19 cellular contexts compared by ENCODE assay signal in genomic region chr6:101120747-101121146, GRCh38.
DNase-seq lines count a peak whose midpoint lies in the region; ATAC-seq, FAIRE-seq and TF ChIP-seq lines count a peak whose summit lies in the region.
"Had no signal": no experiment of that assay in that cellular context is flagged by ENCODE, and none has a peak within 500 bp of the region (broad histone marks: within the 10 kb centered on the region; RNA-seq: fewer than 3 reads in every experiment).

No MANE protein-coding gene starts in this region.

- TF ChIP-seq CTCF in HepG2 (CRISPR knock-in tag; IDR thresholded peaks at IDR 0.05) (no peak), right lobe of liver (IDR thresholded peaks at IDR 0.05) (no peak), GM12878 (IDR thresholded peaks at IDR 0.05 in 2 of 3, conservative IDR thresholded peaks at IDR 0.05 in 1 of 3; ENCODE audit: control insufficient read depth in 2 of 3, extremely low read depth in 1 of 3, insufficient read depth in 1 of 3, low read depth in 3 of 3, low read length in 3 of 3) (no peak)

- RAD21 ChIA-PET in GM12878 (lab: Charles Lee; ENCODE audit: unreplicated experiment): no interaction called here

- no peaks in the 10 kb centered on the region for H4K20me1 ChIP-seq in HepG2 (ENCODE audit: insufficient read depth, low read length)
- H4K20me1 ChIP-seq in GM12878 (ENCODE audit: control insufficient read depth, insufficient read depth): no peaks in the 10 kb centered on the region
- H4K20me1 ChIP-seq: BLaER1 treated with 17β-estradiol and CSF1 and Interleukin-3, amounts not matched to agents 10 nM and 100 nM had no signal

- H3K27ac ChIP-seq in HepG2 (ENCODE audit: extremely low read length, insufficient read depth, low read length) (no peak overlapping the region), right lobe of liver (no peak overlapping the region), GM12878 (ENCODE audit: control insufficient read depth, insufficient read depth) (no peak overlapping the region)
- H3K27ac ChIP-seq: 22Rv1; A549; BLaER1 treated with 17β-estradiol and CSF1 and Interleukin-3, amounts not matched to agents 10 nM and 100 nM; C4-2B had no signal

- TF ChIP-seq EP300 in HepG2 (IDR thresholded peaks at IDR 0.05; ENCODE audit: low read depth in 2 of 2, low read length in 2 of 2) (no peak), HepG2 (CRISPR knock-in tag; IDR thresholded peaks at IDR 0.05; ENCODE audit: borderline replicate concordance) (no peak), GM12878 (IDR thresholded peaks at IDR 0.05; ENCODE audit: borderline replicate concordance in 1 of 2, control insufficient read depth in 1 of 2, low read depth in 2 of 2, low read length in 2 of 2) (no peak)

- H3K4me1 ChIP-seq in HepG2 (ENCODE audit: insufficient read depth, low read length) (no peaks in the 10 kb centered on the region), right lobe of liver (no peaks in the 10 kb centered on the region), GM12878 (ENCODE audit: control insufficient read depth, insufficient read depth, low read length) (no peaks in the 10 kb centered on the region)
- H3K4me1 ChIP-seq: A549; BLaER1 treated with 17β-estradiol and CSF1 and Interleukin-3, amounts not matched to agents 10 nM and 100 nM had no signal

- H3K4me2 ChIP-seq in HepG2 (ENCODE audit: low read depth, low read length) (no peak overlapping the region), GM12878 (ENCODE audit: control insufficient read depth, insufficient read depth) (no peak overlapping the region)
- H3K4me2 ChIP-seq: A549; BLaER1 treated with 17β-estradiol and CSF1 and Interleukin-3, amounts not matched to agents 10 nM and 100 nM had no signal

- POLR2A ChIA-PET in HepG2 (lab: Yijun Ruan, JAX) (no interaction called here), GM12878 (lab: Charles Lee) (no interaction called here)

- H3K4me3 ChIP-seq in HepG2 (replicated peaks in 1 of 3; ENCODE audit: insufficient read depth in 1 of 3, low read depth in 2 of 3, low read length in 3 of 3): no peak overlapping the region
- H3K4me3 ChIP-seq in right lobe of liver: no peak overlapping the region
- H3K4me3 ChIP-seq in GM12878: no peak overlapping the region
- H3K4me3 ChIP-seq: A549; BLaER1 treated with 17β-estradiol and CSF1 and Interleukin-3, amounts not matched to agents 10 nM and 100 nM had no signal

- DNase-seq in HepG2 (ENCODE audit: low spot score): no peak
- no peak for DNase-seq in right lobe of liver
- no peak for DNase-seq in GM12878 (ENCODE audit: low read depth, low spot score)
- DNase-seq in DMS114 treated with DMSO at 0.1 percent for 48 hours (lab: John Stamatoyannopoulos, UW; ENCODE audit: unreplicated experiment): no peak
- no peak for DNase-seq in activated T-cell treated with anti-CD3 and anti-CD28 coated beads, Interleukin-2, amount 50 U/mL, for 1 hour
- DNase-seq: AML-193; CD4-positive, alpha-beta T cell; CD8-positive, alpha-beta T cell; COR-L47; DMS 273 treated with DMSO at 0.1 percent for 48 hours; DMS79 treated with DMSO at 0.1 percent for 48 hours; GF-D8 had no signal

- H3K79me2 ChIP-seq in HepG2 (ENCODE audit: insufficient read depth, low read length) (no peaks in the 10 kb centered on the region), GM12878 (ENCODE audit: control insufficient read depth, insufficient read depth, low read length) (no peaks in the 10 kb centered on the region)

- in situ Hi-C loops in HepG2 (cut with HindIII; ENCODE audit: extremely low pct_ligation_motif_present, low pct_unique_long_range_greater_than_20kb): no loop called here
- in situ Hi-C loops in GM12878 (cut with MboI): no loop called here

- SMC1A ChIA-PET in GM12878 (lab: Charles Lee; ENCODE audit: uncharacterized antibody, unreplicated experiment): no interaction called here

- ATAC-seq in HepG2: no peak
- no peak for ATAC-seq in right lobe of liver
- ATAC-seq in GM12878: no peak
- ATAC-seq: A549; CD8-positive, alpha-beta T cell had no signal

- TF ChIP-seq POLR2A in HepG2 (IDR thresholded peaks at IDR 0.05; ENCODE audit: insufficient read depth in 1 of 2, low read depth in 2 of 2, low read length in 2 of 2) (no peak), right lobe of liver (IDR thresholded peaks at IDR 0.05) (no peak), GM12878 (IDR thresholded peaks at IDR 0.05; ENCODE audit: low read depth, low read length) (no peak)

- no peaks in the 10 kb centered on the region for H3K9me3 ChIP-seq in HepG2 (ENCODE audit: low read length)
- H3K9me3 ChIP-seq in right lobe of liver: no peaks in the 10 kb centered on the region
- no peaks in the 10 kb centered on the region for H3K9me3 ChIP-seq in GM12878 (replicated peaks; ENCODE audit: control insufficient read depth, insufficient read depth, low read length)
- H3K9me3 ChIP-seq: A549; BLaER1 treated with 17β-estradiol and CSF1 and Interleukin-3, amounts not matched to agents 10 nM and 100 nM had no signal

- TF ChIP-seq RAD21 in HepG2 (CRISPR knock-in tag; IDR thresholded peaks at IDR 0.05) (no peak), GM12878 (IDR thresholded peaks at IDR 0.05; ENCODE audit: insufficient read depth, low read depth, low read length) (no peak)

- intact Hi-C loops in HepG2 (cut with micrococcal nuclease; ENCODE audit: unreplicated experiment) (no loop called here), right lobe of liver (cut with DNase I) (no loop called here), GM12878 (cut with micrococcal nuclease; ENCODE audit: unreplicated experiment) (no loop called here)

- BruUV-seq in HepG2 (replicated peaks; lab: Mats Ljungman, UMichigan) (no TSS peak), GM12878 (replicated peaks; lab: Mats Ljungman, UMichigan) (no TSS peak)

- CTCF ChIA-PET in HepG2 (lab: Yijun Ruan, JAX; ENCODE audit: low intra/inter-chr PET ratio, low total read pairs): no interaction called here
- CTCF ChIA-PET in GM12878 (lab: Yijun Ruan, JAX): no interaction called here

- no peaks in the 10 kb centered on the region; a peak in 1 of 5 replicates for H3K27me3 ChIP-seq in HepG2 (ENCODE audit: control insufficient read depth in 1 of 2, insufficient read depth in 2 of 2, low read length in 2 of 2)
- H3K27me3 ChIP-seq in right lobe of liver: no peaks in the 10 kb centered on the region
- H3K27me3 ChIP-seq in GM12878 (replicated peaks in 1 of 2; ENCODE audit: control insufficient read depth in 2 of 2, insufficient read depth in 2 of 2, low read length in 1 of 2): 0 out of 4 replicates have a peak, but pooled peaks cover 0 to 1% of the 10 kb centered on the region in 2 experiments
- H3K27me3 ChIP-seq: BLaER1 treated with 17β-estradiol and CSF1 and Interleukin-3, amounts not matched to agents 10 nM and 100 nM had no signal

- H3K9ac ChIP-seq in HepG2 (ENCODE audit: insufficient read depth, low read depth, low read length) (no peak overlapping the region), GM12878 (ENCODE audit: control insufficient read depth, insufficient read depth, low read length) (no peak overlapping the region)
- H3K9ac ChIP-seq: BLaER1 treated with 17β-estradiol and CSF1 and Interleukin-3, amounts not matched to agents 10 nM and 100 nM had no signal

- H2AFZ ChIP-seq in HepG2 (ENCODE audit: low read length) (no peak overlapping the region), GM12878 (ENCODE audit: control insufficient read depth, low read depth, low read length) (no peak overlapping the region)

- WGBS in HepG2 (ENCODE audit: low lambda C conversion rate): 5% methylated on average over 4 of the region's 4 CpGs
- 54% methylated on average over 4 of the region's 4 CpGs for WGBS in right lobe of liver (ENCODE audit: insufficient coverage, low coverage, low lambda C conversion rate, missing lambda C conversion rate)
- 26% methylated on average over 4 of the region's 4 CpGs for WGBS in GM12878 (ENCODE audit: insufficient coverage, insufficient replicate concordance, low lambda C conversion rate, missing lambda C conversion rate)

- no peak for FAIRE-seq in HepG2 (lab: Jason Lieb, UNC)
- FAIRE-seq in GM12878 (lab: Jason Lieb, UNC): no peak
- FAIRE-seq: A549, G401.6, GM12892, GM18507 had no signal

- H3K36me3 ChIP-seq in HepG2 (replicated peaks in 1 of 2; ENCODE audit: control insufficient read depth in 1 of 2, insufficient read depth in 2 of 2, low read length in 2 of 2) (no peaks in the 10 kb centered on the region), right lobe of liver (no peaks in the 10 kb centered on the region), GM12878 (ENCODE audit: control insufficient read depth in 2 of 2, insufficient read depth in 2 of 2, low read length in 1 of 2) (no peaks in the 10 kb centered on the region)
- H3K36me3 ChIP-seq: BLaER1 treated with 17β-estradiol and CSF1 and Interleukin-3, amounts not matched to agents 10 nM and 100 nM had no signal

TF ChIP-seq in HepG2, 621 proteins besides CTCF, POLR2A, EP300 and RAD21:
- TF ChIP-seq ZNF589 (CRISPR knock-in tag; conservative IDR thresholded peaks at IDR 0.05) (no peak), ATF7 (IDR thresholded peaks at IDR 0.05) (peak; percentile 88), ATF7 (CRISPR knock-in tag; IDR thresholded peaks at IDR 0.05) (no peak), CREB1 (IDR thresholded peaks at IDR 0.05) (0 out of 2 replicates have a peak, but pooled peaks have one; percentile 4), CREB1 (CRISPR knock-in tag; IDR thresholded peaks at IDR 0.05) (no peak)

TF ChIP-seq in GM12878, 131 proteins besides CTCF, POLR2A, EP300 and RAD21:
- TF ChIP-seq SKIL (IDR thresholded peaks at IDR 0.05; ENCODE audit: low read depth, poor library complexity, severe bottlenecking) (no peak), ATF7 (IDR thresholded peaks at IDR 0.05; ENCODE audit: low read depth) (peak; percentile 28; the same call in 1 of the 2 replicates)
